In the genomic region with DNA sequence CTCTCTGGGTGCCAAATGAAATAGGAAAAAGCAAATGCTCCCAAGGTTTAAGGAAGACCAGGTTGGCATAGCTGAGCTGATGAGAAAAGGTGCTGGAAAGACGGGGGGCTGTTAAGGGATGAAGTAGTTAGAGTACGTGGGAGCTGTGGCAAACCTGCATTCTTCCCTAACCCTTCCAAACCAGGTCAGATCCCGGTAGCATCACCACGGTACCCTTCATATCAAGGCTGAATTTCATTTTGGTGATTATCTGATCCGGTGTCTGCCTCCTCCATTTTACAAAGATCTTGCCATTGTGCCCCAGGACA, we compare ENCODE assay signal across 8 cellular contexts.
DNase-seq lines count a peak whose midpoint lies in the region; ATAC-seq and TF ChIP-seq lines count a peak whose summit lies in the region.

No MANE protein-coding gene starts in this region.

- H3K27me3 ChIP-seq in ACC112 (ENCODE audit: insufficient read depth, low read length) (no peaks in the 10 kb centered on the region), dorsolateral prefrontal cortex (no peaks in the 10 kb centered on the region), neural cell (ENCODE audit: insufficient read depth, low read depth, low read length) (no peaks in the 10 kb centered on the region)

- H3K4me3 ChIP-seq in ACC112 (ENCODE audit: low read depth, low read length) (peak overlapping the region; percentile 71), LNCaP clone FGC (ENCODE audit: low read depth, low read length) (peak overlapping the region; percentile 39), dorsolateral prefrontal cortex (peak overlapping the region; percentile 34 to 68 (median 52)), neural cell (ENCODE audit: low read length) (peak overlapping the region; percentile 63)

- H3K27ac ChIP-seq in ACC112 (ENCODE audit: low read depth, low read length) (peak overlapping the region; percentile 89), dorsolateral prefrontal cortex (peak overlapping the region; percentile 67 to 98 (median 96)), neural cell (ENCODE audit: low read length) (peak overlapping the region; percentile 93)

- H3K4me2 ChIP-seq in neural cell (ENCODE audit: low read length), result peak overlapping the region; percentile 78

- peak overlapping the region; percentile 44 for H2AFZ ChIP-seq in ACC112 (ENCODE audit: low read length, unreplicated experiment)
- peak overlapping the region; percentile 94 for H2AFZ ChIP-seq in neural cell (ENCODE audit: low read depth, low read length)

- intact Hi-C loops in dorsolateral prefrontal cortex (cut with DNase I), result loop anchor here (1.0 to 2.0 kb wide), 3 partner anchors 51 to 70 kb away; no protein-coding TSS in a partner anchor

- peaks cover 19% of the 10 kb centered on the region for H3K4me1 ChIP-seq in ACC112 (ENCODE audit: control insufficient read depth, insufficient read depth, low read length, unreplicated experiment)

- no peak for TF ChIP-seq RAD21 in neural cell (conservative IDR thresholded peaks at IDR 0.05)

- peak overlapping the region; percentile 85 for H3K9ac ChIP-seq in neural cell (ENCODE audit: low read length)

- no peak for TF ChIP-seq EP300 in neural cell (conservative IDR thresholded peaks at IDR 0.05; ENCODE audit: poor library complexity, severe bottlenecking)

- no peaks in the 10 kb centered on the region for H4K20me1 ChIP-seq in neural cell (ENCODE audit: insufficient read depth)

- H3K9me2 ChIP-seq in neural cell (ENCODE audit: insufficient read depth, low read length), result no peaks in the 10 kb centered on the region

- H3K9me3 ChIP-seq in neural cell (ENCODE audit: low read length), result no peaks in the 10 kb centered on the region

- H3K36me3 ChIP-seq in ACC112 (ENCODE audit: insufficient read depth, low read length) (no peaks in the 10 kb centered on the region), neural cell (ENCODE audit: insufficient read depth, low read length) (no peaks in the 10 kb centered on the region)

- no peaks in the 10 kb centered on the region for H3K79me2 ChIP-seq in ACC112 (ENCODE audit: control insufficient read depth, insufficient read depth, low read length, unreplicated experiment)
- no peaks in the 10 kb centered on the region for H3K79me2 ChIP-seq in neural cell (replicated peaks; ENCODE audit: insufficient read depth, low read length)

- TF ChIP-seq CTCF in LNCaP clone FGC (IDR thresholded peaks at IDR 0.05; ENCODE audit: control insufficient read depth, extremely low read depth, insufficient read depth), result no peak
- TF ChIP-seq CTCF in dorsolateral prefrontal cortex (IDR thresholded peaks at IDR 0.05 in 54 of 56, conservative IDR thresholded peaks at IDR 0.05 in 2 of 56; ENCODE audit: low read depth in 1 of 56, partially characterized antibody in 56 of 56), result no peak
- TF ChIP-seq CTCF in neural cell (IDR thresholded peaks at IDR 0.05; ENCODE audit: poor library complexity, severe bottlenecking), result no peak

- ATAC-seq in HG02981 (IDR thresholded peaks at IDR 0.05; ENCODE audit: unreplicated experiment), result no peak

- H3F3A ChIP-seq in neural cell (ENCODE audit: insufficient read depth, low read length, poor library complexity, severe bottlenecking), result no peaks in the 10 kb centered on the region

- DNase-seq in LNCaP clone FGC (ENCODE audit: low read depth), result no peak
- no peak for DNase-seq in dorsolateral prefrontal cortex
- DNase-seq in activated CD4-positive, CD25-positive, alpha-beta regulatory T cell treated with anti-CD3 and anti-CD28 coated beads, Interleukin-2, amount 50 U/mL, for 72 hours, result no peak
- DNase-seq in NCI-H1048 (lab: John Stamatoyannopoulos, UW), result no peak
- no peak for DNase-seq in NCI-H345 treated with DMSO at 0.1 percent for 48 hours (lab: John Stamatoyannopoulos, UW; ENCODE audit: unreplicated experiment)

TF ChIP-seq in neural cell, 6 proteins besides CTCF, POLR2A, EP300 and RAD21:
- TF ChIP-seq, protein P1, sequence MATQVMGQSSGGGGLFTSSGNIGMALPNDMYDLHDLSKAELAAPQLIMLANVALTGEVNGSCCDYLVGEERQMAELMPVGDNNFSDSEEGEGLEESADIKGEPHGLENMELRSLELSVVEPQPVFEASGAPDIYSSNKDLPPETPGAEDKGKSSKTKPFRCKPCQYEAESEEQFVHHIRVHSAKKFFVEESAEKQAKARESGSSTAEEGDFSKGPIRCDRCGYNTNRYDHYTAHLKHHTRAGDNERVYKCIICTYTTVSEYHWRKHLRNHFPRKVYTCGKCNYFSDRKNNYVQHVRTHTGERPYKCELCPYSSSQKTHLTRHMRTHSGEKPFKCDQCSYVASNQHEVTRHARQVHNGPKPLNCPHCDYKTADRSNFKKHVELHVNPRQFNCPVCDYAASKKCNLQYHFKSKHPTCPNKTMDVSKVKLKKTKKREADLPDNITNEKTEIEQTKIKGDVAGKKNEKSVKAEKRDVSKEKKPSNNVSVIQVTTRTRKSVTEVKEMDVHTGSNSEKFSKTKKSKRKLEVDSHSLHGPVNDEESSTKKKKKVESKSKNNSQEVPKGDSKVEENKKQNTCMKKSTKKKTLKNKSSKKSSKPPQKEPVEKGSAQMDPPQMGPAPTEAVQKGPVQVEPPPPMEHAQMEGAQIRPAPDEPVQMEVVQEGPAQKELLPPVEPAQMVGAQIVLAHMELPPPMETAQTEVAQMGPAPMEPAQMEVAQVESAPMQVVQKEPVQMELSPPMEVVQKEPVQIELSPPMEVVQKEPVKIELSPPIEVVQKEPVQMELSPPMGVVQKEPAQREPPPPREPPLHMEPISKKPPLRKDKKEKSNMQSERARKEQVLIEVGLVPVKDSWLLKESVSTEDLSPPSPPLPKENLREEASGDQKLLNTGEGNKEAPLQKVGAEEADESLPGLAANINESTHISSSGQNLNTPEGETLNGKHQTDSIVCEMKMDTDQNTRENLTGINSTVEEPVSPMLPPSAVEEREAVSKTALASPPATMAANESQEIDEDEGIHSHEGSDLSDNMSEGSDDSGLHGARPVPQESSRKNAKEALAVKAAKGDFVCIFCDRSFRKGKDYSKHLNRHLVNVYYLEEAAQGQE (IDR thresholded peaks at IDR 0.05; ENCODE audit: borderline replicate concordance), result no peak
- TF ChIP-seq EZH2 (IDR thresholded peaks at IDR 0.05; ENCODE audit: borderline replicate concordance, insufficient read depth, low read length, poor library complexity, severe bottlenecking) (no peak), SMC3 (conservative IDR thresholded peaks at IDR 0.05; ENCODE audit: poor library complexity) (no peak), MXI1 (conservative IDR thresholded peaks at IDR 0.05; ENCODE audit: poor library complexity, severe bottlenecking) (no peak), POLR2AphosphoS5 (IDR thresholded peaks at IDR 0.05) (no peak), TAF1 (IDR thresholded peaks at IDR 0.05; ENCODE audit: low read depth) (no peak)
TF ChIP-seq in neural cell: peak in this region for 0.
